Comparison of ENCODE assay signal across 2 cellular contexts in the genomic region with DNA sequence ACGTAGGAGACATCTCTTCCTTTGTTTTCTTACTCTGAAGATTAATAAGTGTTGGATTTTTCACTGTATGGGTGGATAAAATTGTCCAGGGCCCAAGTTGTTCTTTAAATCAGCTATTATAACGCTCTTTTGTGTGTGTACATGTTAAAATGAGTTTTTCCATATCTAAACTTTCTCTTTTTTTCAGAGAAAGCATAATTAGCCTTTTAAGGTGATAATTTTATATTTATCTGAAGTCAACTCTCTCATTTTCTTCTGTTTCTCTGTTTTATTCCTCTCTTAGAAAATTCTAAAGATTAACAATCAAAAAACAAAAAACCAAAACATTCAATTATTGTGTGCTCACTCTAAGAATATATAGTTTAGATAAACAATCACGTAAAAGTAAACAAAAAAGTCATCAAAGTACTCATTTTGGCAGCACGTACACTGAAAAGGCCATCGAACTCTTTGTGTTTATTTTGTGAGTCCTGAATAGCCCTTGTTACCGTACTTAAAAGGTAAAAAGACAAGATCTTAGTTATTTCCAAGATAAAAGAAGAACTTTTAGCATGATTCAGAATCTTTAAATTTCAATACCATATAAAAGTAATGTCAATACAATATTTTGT.
A peak's percentile ranks its signal among the peaks of the same experiment; 100 is the strongest.
TF ChIP-seq lines count a peak whose summit lies in the region.

No MANE protein-coding gene starts in this region.

TF ChIP-seq in GM23338, 12 proteins besides CTCF, POLR2A, EP300 and RAD21 (continues in another document):
- no peak for TF ChIP-seq ZNF114 (CRISPR knock-in tag; IDR thresholded peaks at IDR 0.05)
- no peak for TF ChIP-seq ZNF331 (CRISPR knock-in tag; IDR thresholded peaks at IDR 0.05; ENCODE audit: low read depth)
- no peak for TF ChIP-seq NANOG (IDR thresholded peaks at IDR 0.05; ENCODE audit: borderline replicate concordance)
- no peak for TF ChIP-seq POLR2AphosphoS5 (IDR thresholded peaks at IDR 0.05; ENCODE audit: low read depth)
- no peak for TF ChIP-seq EZH2 (IDR thresholded peaks at IDR 0.05; ENCODE audit: low read depth, unreplicated experiment)
- TF ChIP-seq REST (IDR thresholded peaks at IDR 0.05; ENCODE audit: unreplicated experiment): no peak
- no peak for TF ChIP-seq CREB1 (CRISPR knock-in tag; IDR thresholded peaks at IDR 0.05; ENCODE audit: low read depth)
- TF ChIP-seq, protein P1, sequence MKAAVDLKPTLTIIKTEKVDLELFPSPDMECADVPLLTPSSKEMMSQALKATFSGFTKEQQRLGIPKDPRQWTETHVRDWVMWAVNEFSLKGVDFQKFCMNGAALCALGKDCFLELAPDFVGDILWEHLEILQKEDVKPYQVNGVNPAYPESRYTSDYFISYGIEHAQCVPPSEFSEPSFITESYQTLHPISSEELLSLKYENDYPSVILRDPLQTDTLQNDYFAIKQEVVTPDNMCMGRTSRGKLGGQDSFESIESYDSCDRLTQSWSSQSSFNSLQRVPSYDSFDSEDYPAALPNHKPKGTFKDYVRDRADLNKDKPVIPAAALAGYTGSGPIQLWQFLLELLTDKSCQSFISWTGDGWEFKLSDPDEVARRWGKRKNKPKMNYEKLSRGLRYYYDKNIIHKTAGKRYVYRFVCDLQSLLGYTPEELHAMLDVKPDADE (IDR thresholded peaks at IDR 0.05): no peak
- no peak for TF ChIP-seq EZH2phosphoT487 (IDR thresholded peaks at IDR 0.05; ENCODE audit: unreplicated experiment)
- no peak for TF ChIP-seq STAT1 (IDR thresholded peaks at IDR 0.05; ENCODE audit: unreplicated experiment)

TF ChIP-seq in liver, 16 proteins besides CTCF, POLR2A, EP300 and RAD21:
- no peak for TF ChIP-seq NR2F2 (IDR thresholded peaks at IDR 0.05)
- TF ChIP-seq RXRA (IDR thresholded peaks at IDR 0.05): peak; percentile 83 to 85
- TF ChIP-seq FOXA1 (IDR thresholded peaks at IDR 0.05): no peak
- peak; percentile 64 for TF ChIP-seq FOXA2 (IDR thresholded peaks at IDR 0.05)
- TF ChIP-seq GABPA (IDR thresholded peaks at IDR 0.05 in 1 of 2, conservative IDR thresholded peaks at IDR 0.05 in 1 of 2): no peak
- TF ChIP-seq JUND (IDR thresholded peaks at IDR 0.05): peak in 1 of 2 donors; percentile 28
- TF ChIP-seq HNF4A (conservative IDR thresholded peaks at IDR 0.05): peak; percentile 41 to 53
- TF ChIP-seq HNF4G (IDR thresholded peaks at IDR 0.05): no peak
- peak; percentile 30 for TF ChIP-seq SP1 (IDR thresholded peaks at IDR 0.05)
